In genomic region chr15:85379403-85380131, GRCh38 we compare ENCODE assay signal across 8 cellular contexts. TPM values are rescaled to one million over a fixed set of nuclear protein-coding genes. Genes with fewer than 3 reads are reported as not detected.
A peak's percentile ranks its signal among the peaks of the same experiment; 100 is the strongest.
DNase-seq lines count a peak whose midpoint lies in the region; FAIRE-seq and TF ChIP-seq lines count a peak whose summit lies in the region.

No MANE protein-coding gene starts in this region.

- TF ChIP-seq CTCF in GM12864 (IDR thresholded peaks at IDR 0.05; ENCODE audit: low read depth, low read length, missing control alignments), result no peak
- no peak for TF ChIP-seq CTCF in astrocyte of the spinal cord (IDR thresholded peaks at IDR 0.05; ENCODE audit: low read depth, low read length)
- TF ChIP-seq CTCF in lower leg skin (IDR thresholded peaks at IDR 0.05), result no peak

- FAIRE-seq in GM19239 (lab: Jason Lieb, UNC), result no peak

- intact Hi-C loops in lower leg skin (cut with DNase I; ENCODE audit: low total_unique reads), result no loop called here

- DNase-seq in GM12864 (ENCODE audit: low read depth) (no peak), RPMI8226 (peak; percentile 45), astrocyte of the spinal cord (ENCODE audit: low read depth, low spot score) (no peak), lower leg skin (ENCODE audit: low spot score in 2 of 2) (no peak), NCI-H1694 (lab: John Stamatoyannopoulos, UW) (no peak), GM19239 (ENCODE audit: insufficient read length, low spot score) (no peak), DMS153 treated with DMSO at 0.1 percent for 48 hours (lab: John Stamatoyannopoulos, UW; ENCODE audit: unreplicated experiment) (no peak)
- peak; percentile 3 to 26 for DNase-seq in stimulated activated CD8-positive, alpha-beta memory T cell treated with anti-CD3 and anti-CD28 coated beads, Interleukin-7, amount 100 ng/mL, for 4 hours (ENCODE audit: low read depth in 2 of 2)

- H3K4me3 ChIP-seq in GM12864 (ENCODE audit: low read depth, low read length), result peak overlapping the region; percentile 71
- H3K4me3 ChIP-seq in astrocyte of the spinal cord (ENCODE audit: low read depth, low read length), result peak overlapping the region; percentile 59
- H3K4me3 ChIP-seq in lower leg skin (ENCODE audit: low read depth, poor library complexity, severe bottlenecking), result peak overlapping the region; percentile 32

- 3 to 6% methylated on average over 19 of the region's 19 CpGs for WGBS in lower leg skin, 2 donors

- in situ Hi-C loops in astrocyte of the spinal cord (cut with HindIII; ENCODE audit: low sequenced_read_pairs), result no loop called here

- TF ChIP-seq POLR2A in lower leg skin (IDR thresholded peaks at IDR 0.05), result no peak

RNA-seq across cellular contexts. Expression of gene AKAP13, which starts 0.8 kb away (rescaled TPM):
- total RNA-seq in lower leg skin, result 100 to 1,000 TPM; 105 to 167 (median 129) TPM

Comparison
In these comparisons a context has a peak if more than half of its experiments do, and no peak if none do; other contexts are left out.
1. DNase-seq: peak in RPMI8226 (single experiment) and stimulated activated CD8-positive, alpha-beta memory T cell treated with anti-CD3 and anti-CD28 coated beads, Interleukin-7, amount 100 ng/mL, for 4 hours (2 of 2); none in GM12864 (single experiment), astrocyte of the spinal cord (single experiment), lower leg skin (0 of 2), NCI-H1694 (single experiment), GM19239 (single experiment) and DMS153 treated with DMSO at 0.1 percent for 48 hours (single experiment).
2. Peak in every context shown above with its lines, with median percentiles within 50 percentile points of each other: H3K4me3 ChIP-seq.